In the genomic region with DNA sequence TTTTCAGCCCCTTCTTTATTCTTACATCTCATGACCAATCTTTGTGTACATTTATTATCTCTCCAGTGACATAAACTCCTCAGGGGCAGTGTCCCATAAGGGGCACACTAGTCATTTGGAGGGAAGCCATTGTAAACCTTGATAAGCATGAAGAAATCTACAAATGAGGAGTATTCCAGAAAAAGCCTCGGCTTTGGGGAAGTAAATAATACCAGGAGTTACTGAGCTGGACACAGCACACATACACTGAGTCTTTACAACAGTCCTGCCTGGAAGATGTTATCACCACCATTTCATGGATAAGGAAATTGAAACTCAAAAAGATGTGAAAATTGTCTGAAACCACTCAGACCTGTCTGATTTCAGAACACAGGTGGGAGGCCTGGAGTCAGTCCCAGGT, we compare ENCODE assay signal across 15 cellular contexts.
"Had no signal": no experiment of that assay in that cellular context is flagged by ENCODE, and none has a peak within 500 bp of the region (broad histone marks: within the 10 kb centered on the region; RNA-seq: fewer than 3 reads in every experiment).

No MANE protein-coding gene starts in this region.

- H3K4me3 ChIP-seq: ovary, SJCRH30, spleen, tibial nerve had no signal

- H3K4me3 Mint-ChIP-seq: activated naive CD8-positive, alpha-beta T cell; activated T-helper 1 cell treated with anti-CD3 and anti-CD28 coated beads, Interleukin-12 subunit alpha, Interleukin-12 subunit beta, Interleukin-2, Interleukin-4 antibody, amounts not matched to agents 30 ng/mL and 10 ng/mL and 1 ng/mL, durations not matched to agents 14 hours and 24 hours and 36 hours; naive thymus-derived CD8-positive, alpha-beta T cell; stimulated activated naive B cell treated with anti-CD40 and anti-IgM and Interleukin-4, amounts not matched to agents 10 μg/mL and 1 μg/mL and 100 μg/mL, for 72 hours; T-helper 1 cell treated with Interleukin-12 subunit alpha and Interleukin-12 subunit beta and Interleukin-4 antibody, amounts not matched to agents 30 μg/mL and 1 μg/mL, for 36 hours had no signal

- H3K36me3 Mint-ChIP-seq: activated naive CD8-positive, alpha-beta T cell; naive thymus-derived CD8-positive, alpha-beta T cell; stimulated activated naive B cell treated with anti-CD40 and anti-IgM and Interleukin-4, amounts not matched to agents 10 μg/mL and 1 μg/mL and 100 μg/mL, for 72 hours had no signal

- H3K27me3 ChIP-seq: ovary, SJCRH30, spleen had no signal

- H3K9me3 Mint-ChIP-seq: activated T-helper 1 cell treated with anti-CD3 and anti-CD28 coated beads, Interleukin-12 subunit alpha, Interleukin-12 subunit beta, Interleukin-2, Interleukin-4 antibody, amounts not matched to agents 30 ng/mL and 10 ng/mL and 1 ng/mL, durations not matched to agents 14 hours and 24 hours and 36 hours; naive thymus-derived CD8-positive, alpha-beta T cell; stimulated activated naive B cell treated with anti-CD40 and anti-IgM and Interleukin-4, amounts not matched to agents 10 μg/mL and 1 μg/mL and 100 μg/mL, for 72 hours; T-helper 1 cell treated with Interleukin-12 subunit alpha and Interleukin-12 subunit beta and Interleukin-4 antibody, amounts not matched to agents 30 μg/mL and 1 μg/mL, for 36 hours had no signal

- ATAC-seq: naive thymus-derived CD8-positive, alpha-beta T cell; stimulated activated naive B cell treated with anti-CD40 and anti-IgM and Interleukin-4, amounts not matched to agents 10 μg/mL and 1 μg/mL and 100 μg/mL, for 72 hours had no signal

- H3K27ac ChIP-seq: SJCRH30, spleen, tibial nerve, WERI-Rb-1 had no signal

- H3K9me3 ChIP-seq: ovary, SJCRH30, spleen, tibial nerve had no signal

- H3K36me3 ChIP-seq: ovary, SJCRH30, spleen, tibial nerve, WERI-Rb-1 had no signal

- H3K27me3 Mint-ChIP-seq: naive thymus-derived CD8-positive, alpha-beta T cell had no signal

- H3K27ac Mint-ChIP-seq: activated naive CD8-positive, alpha-beta T cell; activated T-helper 1 cell treated with anti-CD3 and anti-CD28 coated beads, Interleukin-12 subunit alpha, Interleukin-12 subunit beta, Interleukin-2, Interleukin-4 antibody, amounts not matched to agents 30 ng/mL and 10 ng/mL and 1 ng/mL, durations not matched to agents 14 hours and 24 hours and 36 hours; naive thymus-derived CD8-positive, alpha-beta T cell; stimulated activated naive B cell treated with anti-CD40 and anti-IgM and Interleukin-4, amounts not matched to agents 10 μg/mL and 1 μg/mL and 100 μg/mL, for 72 hours; T-helper 1 cell treated with Interleukin-12 subunit alpha and Interleukin-12 subunit beta and Interleukin-4 antibody, amounts not matched to agents 30 μg/mL and 1 μg/mL, for 36 hours had no signal

- DNase-seq: activated CD4-positive, alpha-beta T cell treated with anti-CD3 and anti-CD28 coated beads, Interleukin-2, amount 50 U/mL, for 48 hours; central memory CD4-positive, alpha-beta T cell; cortex of kidney; erythroblast; mesenchymal stem cell; naive thymus-derived CD8-positive, alpha-beta T cell; ovary; SJCRH30; spleen; stimulated activated naive B cell treated with anti-CD40 and anti-IgM and Interleukin-4, amounts not matched to agents 10 μg/mL and 1 μg/mL and 100 μg/mL, for 72 hours; WERI-Rb-1 had no signal

- H3K4me1 Mint-ChIP-seq: naive thymus-derived CD8-positive, alpha-beta T cell; stimulated activated naive B cell treated with anti-CD40 and anti-IgM and Interleukin-4, amounts not matched to agents 10 μg/mL and 1 μg/mL and 100 μg/mL, for 72 hours had no signal
